In the genomic region with DNA sequence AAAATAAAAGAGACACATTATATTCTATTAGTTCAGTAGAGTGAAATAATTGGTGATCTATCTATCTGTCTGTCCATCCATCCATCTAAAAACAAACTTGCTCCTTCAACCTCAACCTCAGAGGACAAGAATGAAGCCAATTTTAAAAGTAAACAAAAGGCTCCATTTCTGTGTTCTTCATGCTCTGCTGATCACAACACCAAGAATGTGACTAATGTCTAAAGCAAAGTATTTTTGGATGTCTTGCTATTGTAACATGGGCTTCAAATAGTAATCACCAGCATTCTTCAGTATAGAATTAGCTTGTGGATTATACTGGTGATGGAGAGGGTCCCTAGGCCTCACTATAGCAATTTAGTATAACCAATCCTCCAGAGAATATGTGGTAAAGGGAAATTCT, we compare ENCODE assay signal across 14 cellular contexts.
DNase-seq lines count a peak whose midpoint lies in the region; ATAC-seq lines count a peak whose summit lies in the region.
"Had no signal": no experiment of that assay in that cellular context is flagged by ENCODE, and none has a peak within 500 bp of the region (broad histone marks: within the 10 kb centered on the region; RNA-seq: fewer than 3 reads in every experiment).

No MANE protein-coding gene starts in this region.

- H3K4me1 Mint-ChIP-seq in activated T-helper 17 cell treated with anti-CD3 and anti-CD28 coated beads, Interleukin-2, amount 50 U/mL, for 72 hours, result no peaks in the 10 kb centered on the region

- H3K36me3 Mint-ChIP-seq in activated T-helper 17 cell treated with anti-CD3 and anti-CD28 coated beads, Interleukin-2, amount 50 U/mL, for 72 hours (ENCODE audit: low read depth), result no peaks in the 10 kb centered on the region

- ATAC-seq in HG02623 (IDR thresholded peaks at IDR 0.05; ENCODE audit: unreplicated experiment), result peak; percentile 89
- ATAC-seq in HG03457 (IDR thresholded peaks at IDR 0.05; ENCODE audit: unreplicated experiment), result peak; percentile 85
- ATAC-seq in activated T-helper 17 cell treated with anti-CD3 and anti-CD28 coated beads, Interleukin-2, amount 50 U/mL, for 72 hours (replicated peaks), result no peak
- ATAC-seq: mucosa of descending colon, right cardiac atrium had no signal

- peaks cover 14% of the 10 kb centered on the region for H3K9me3 Mint-ChIP-seq in activated T-helper 17 cell treated with anti-CD3 and anti-CD28 coated beads, Interleukin-2, amount 50 U/mL, for 72 hours

- H3K27me3 Mint-ChIP-seq in activated T-helper 17 cell treated with anti-CD3 and anti-CD28 coated beads, Interleukin-2, amount 50 U/mL, for 72 hours, result no peaks in the 10 kb centered on the region

- no peak overlapping the region for H3K4me3 Mint-ChIP-seq in activated T-helper 17 cell treated with anti-CD3 and anti-CD28 coated beads, Interleukin-2, amount 50 U/mL, for 72 hours

- DNase-seq in NCI-H446 treated with DMSO at 0.1 percent for 48 hours (lab: John Stamatoyannopoulos, UW), result peak; percentile 38
- no peak for DNase-seq in NCI-H446 (lab: John Stamatoyannopoulos, UW)
- DNase-seq in GF-D8 (lab: John Stamatoyannopoulos, UW), result no peak
- DNase-seq in DMS153 treated with DMSO at 0.1 percent for 48 hours (lab: John Stamatoyannopoulos, UW; ENCODE audit: unreplicated experiment), result no peak
- DNase-seq in HT-29 (ENCODE audit: low spot score), result no peak
- DNase-seq: activated T-cell treated with anti-CD3 and anti-CD28 coated beads, Interleukin-2, amount 50 U/mL, for 1 hour; mucosa of descending colon; NCI-H1417 treated with DMSO at 0.1 percent for 48 hours; right cardiac atrium; T1000; transverse colon had no signal

- no peak overlapping the region for H3K27ac Mint-ChIP-seq in activated T-helper 17 cell treated with anti-CD3 and anti-CD28 coated beads, Interleukin-2, amount 50 U/mL, for 72 hours
